ENCODE assay signal across 8 cellular contexts in genomic region chrX:45849261-45849660, GRCh38.
DNase-seq lines count a peak whose midpoint lies in the region; FAIRE-seq lines count a peak whose summit lies in the region.

No MANE protein-coding gene starts in this region.

- FAIRE-seq in RCC 7860 (lab: Jason Lieb, UNC) = peak; percentile 96

- DNase-seq in CD1c-positive myeloid dendritic cell (ENCODE audit: extremely low spot score) (peak; percentile 23), H4 (ENCODE audit: low spot score) (peak; percentile 83), RCC 7860 (ENCODE audit: low spot score) (peak; percentile 81), medulla oblongata (ENCODE audit: extremely low spot score) (peak; percentile 2), inferior parietal cortex (ENCODE audit: extremely low spot score) (no peak), NCI-H187 (lab: John Stamatoyannopoulos, UW) (no peak)
- DNase-seq in central memory CD4-positive, alpha-beta T cell = peak; percentile 40
- no peak for DNase-seq in activated CD8-positive, alpha-beta memory T cell treated with anti-CD3 and anti-CD28 coated beads, Interleukin-2, amount 50 U/mL, for 4 hours

Comparison
In these comparisons a context has a peak if more than half of its experiments do, and no peak if none do; other contexts are left out.
1. DNase-seq: peak in CD1c-positive myeloid dendritic cell (single experiment), H4 (single experiment), RCC 7860 (single experiment), central memory CD4-positive, alpha-beta T cell (single experiment) and medulla oblongata (single experiment); none in inferior parietal cortex (single experiment), activated CD8-positive, alpha-beta memory T cell treated with anti-CD3 and anti-CD28 coated beads, Interleukin-2, amount 50 U/mL, for 4 hours (single experiment) and NCI-H187 (0 of 2).